ENCODE assay signal across 11 cellular contexts in the genomic region with DNA sequence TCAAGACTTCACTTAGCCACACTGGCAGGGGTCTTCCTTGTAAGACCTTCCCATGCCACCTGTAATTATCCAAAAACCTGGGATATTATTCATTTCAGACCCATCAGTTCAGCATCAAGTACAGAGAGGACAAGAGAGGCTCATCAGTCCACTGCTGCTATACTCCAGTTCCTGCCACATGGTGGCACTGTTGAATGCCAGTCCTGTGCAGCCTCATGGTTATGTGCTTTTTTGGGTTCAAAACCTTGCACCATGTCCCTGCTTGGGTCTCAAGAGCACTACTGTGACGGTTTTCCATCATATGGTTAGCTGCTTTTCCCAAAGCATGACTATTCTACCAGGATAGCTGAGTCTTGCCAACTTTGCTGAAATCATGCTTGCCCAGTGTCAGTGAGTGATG. TPM values are rescaled to one million over a fixed set of nuclear protein-coding genes. Genes with fewer than 3 reads are reported as not detected.
A peak's percentile ranks its signal among the peaks of the same experiment; 100 is the strongest.
DNase-seq lines count a peak whose midpoint lies in the region; TF ChIP-seq lines count a peak whose summit lies in the region.
"Had no signal": no experiment of that assay in that cellular context is flagged by ENCODE, and none has a peak within 500 bp of the region (broad histone marks: within the 10 kb centered on the region; RNA-seq: fewer than 3 reads in every experiment).

No MANE protein-coding gene starts in this region.

- POLR2A ChIA-PET in A673 (lab: Charles Lee; ENCODE audit: low non-redundant PET), result no interaction called here

- TF ChIP-seq EP300 in esophagus muscularis mucosa (IDR thresholded peaks at IDR 0.05), result no peak

- intact Hi-C loops in A673 (cut with micrococcal nuclease; ENCODE audit: unreplicated experiment) (no loop called here), esophagus muscularis mucosa (cut with DNase I) (no loop called here)

- no peaks in the 10 kb centered on the region for H3K36me3 ChIP-seq in A673 (ENCODE audit: insufficient read depth, low read length, poor library complexity, severe bottlenecking)
- H3K36me3 ChIP-seq in GM06990 (ENCODE audit: control insufficient read depth, insufficient read depth, low read length), result no peaks in the 10 kb centered on the region
- H3K36me3 ChIP-seq in OCI-LY3 (replicated peaks; ENCODE audit: low read depth, low read length), result peaks cover 87% of the 10 kb centered on the region
- peaks cover 0 to 34% (median 15%) of the 10 kb centered on the region in 4 donors for H3K36me3 ChIP-seq in esophagus muscularis mucosa
- H3K36me3 ChIP-seq: right lobe of liver had no signal

- no peaks in the 10 kb centered on the region for H3K4me1 ChIP-seq in A673 (ENCODE audit: insufficient read depth, low read length, poor library complexity, severe bottlenecking)
- peaks cover 50% of the 10 kb centered on the region for H3K4me1 ChIP-seq in OCI-LY3 (ENCODE audit: low read length)
- H3K4me1 ChIP-seq in esophagus muscularis mucosa, result peaks cover 30 to 61% (median 59%) of the 10 kb centered on the region in 4 donors

- H3K4me2 ChIP-seq in OCI-LY3 (ENCODE audit: low read length), result no peak overlapping the region

- H3K9me3 ChIP-seq in A673 (ENCODE audit: low read depth, low read length, poor library complexity, severe bottlenecking), result peaks cover 7% of the 10 kb centered on the region
- H3K9me3 ChIP-seq in OCI-LY3 (ENCODE audit: insufficient read depth, low read length), result no peaks in the 10 kb centered on the region
- no peaks in the 10 kb centered on the region for H3K9me3 ChIP-seq in esophagus muscularis mucosa
- H3K9me3 ChIP-seq: right lobe of liver had no signal

- TF ChIP-seq POLR2A in esophagus muscularis mucosa (IDR thresholded peaks at IDR 0.05; ENCODE audit: low read depth), result no peak

- no peak overlapping the region for H3K9ac ChIP-seq in OCI-LY3 (ENCODE audit: low read length)

- H2AFZ ChIP-seq in OCI-LY3 (ENCODE audit: low read depth, low read length), result no peak overlapping the region

- WGBS in esophagus muscularis mucosa, result 100% methylated on average over 1 of the region's 1 CpG

- DNase-seq in A673 (ENCODE audit: low spot score) (no peak), GM06990 (ENCODE audit: extremely low read depth, insufficient read length) (no peak), esophagus muscularis mucosa (ENCODE audit: extremely low spot score) (no peak), NCI-H2171 (lab: John Stamatoyannopoulos, UW) (no peak), NCI-H345 (lab: John Stamatoyannopoulos, UW) (no peak), HuH-7.5 (ENCODE audit: low spot score) (no peak), cerebellar nuclear complex (lab: John Stamatoyannopoulos, UW) (no peak)
- DNase-seq: activated B cell treated with CpG ODN at 0.5 μM for 24 hours had no signal

- H3K79me2 ChIP-seq in OCI-LY3 (ENCODE audit: low read length), result peaks cover 27% of the 10 kb centered on the region

- TF ChIP-seq CTCF in A673 (conservative IDR thresholded peaks at IDR 0.05; ENCODE audit: low read depth, low read length), result peak; percentile 51
- peak; percentile 32 for TF ChIP-seq CTCF in GM06990 (IDR thresholded peaks at IDR 0.05; ENCODE audit: insufficient read depth, low read length, poor library complexity, severe bottlenecking)
- peak; percentile 66 for TF ChIP-seq CTCF in OCI-LY3 (IDR thresholded peaks at IDR 0.05; ENCODE audit: low read depth, low read length)
- TF ChIP-seq CTCF in esophagus muscularis mucosa (IDR thresholded peaks at IDR 0.05), result peak in 2 of 3 experiments; percentile 13 to 27

- H3K27ac ChIP-seq in A673 (ENCODE audit: low read depth, low read length, poor library complexity, severe bottlenecking) (no peak overlapping the region), OCI-LY3 (ENCODE audit: low read length) (no peak overlapping the region), esophagus muscularis mucosa (replicated peaks in 1 of 4) (no peak overlapping the region)
- H3K27ac ChIP-seq: epithelial cell of prostate, right lobe of liver had no signal

- H3K4me3 ChIP-seq in A673 (ENCODE audit: low read depth, low read length, poor library complexity, severe bottlenecking), result no peak overlapping the region
- H3K4me3 ChIP-seq in GM06990 (replicated peaks; ENCODE audit: low read depth, low read length), result no peak overlapping the region
- H3K4me3 ChIP-seq in OCI-LY3 (ENCODE audit: low read length), result no peak overlapping the region
- no peak overlapping the region for H3K4me3 ChIP-seq in esophagus muscularis mucosa
- H3K4me3 ChIP-seq: right lobe of liver had no signal

- no peaks in the 10 kb centered on the region for H3K27me3 ChIP-seq in A673 (replicated peaks; ENCODE audit: insufficient read depth, low read depth, low read length, poor library complexity)
- H3K27me3 ChIP-seq in GM06990 (replicated peaks; ENCODE audit: control insufficient read depth, insufficient read depth, low read length), result no peaks in the 10 kb centered on the region
- H3K27me3 ChIP-seq in OCI-LY3 (ENCODE audit: low read depth, low read length), result no peaks in the 10 kb centered on the region
- no peaks in the 10 kb centered on the region for H3K27me3 ChIP-seq in esophagus muscularis mucosa
- H3K27me3 ChIP-seq: right lobe of liver had no signal

- H4K20me1 ChIP-seq in OCI-LY3 (ENCODE audit: insufficient read depth, low read length), result peaks cover 9% of the 10 kb centered on the region; the same call in 1 of the 2 replicates

- CTCF ChIA-PET in A673 (lab: Charles Lee), result interaction anchor here (0.5 kb wide), 1 partner anchor 423 kb away, joined by 6 read pairs; no protein-coding TSS in a partner anchor

- BruUV-seq in A673 (replicated peaks; lab: Mats Ljungman, UMichigan), result no TSS peak

RNA-seq across cellular contexts. Expression of gene PTGS1, which starts 8.5 kb away (rescaled TPM):
- total RNA-seq in A673 (2021) (not detected in 2 replicates), esophagus muscularis mucosa (100 to 1,000 TPM in 1 of 4 donors, 10 to 100 TPM in 3; 72.2 to 119 (median 84.1) TPM)

Comparison
In these comparisons a context has a peak if more than half of its experiments do, and no peak if none do; other contexts are left out.
1. RNA of gene PTGS1, which starts 8.5 kb away (total RNA-seq): 72.2 to 119 TPM in esophagus muscularis mucosa; not detected in A673; every median in the first group is over 10 times any median in the second.
2. Peak in every context shown above with its lines, with median percentiles within 50 percentile points of each other: CTCF ChIP-seq.